ENCODE assay signal across 33 cellular contexts in the genomic region with DNA sequence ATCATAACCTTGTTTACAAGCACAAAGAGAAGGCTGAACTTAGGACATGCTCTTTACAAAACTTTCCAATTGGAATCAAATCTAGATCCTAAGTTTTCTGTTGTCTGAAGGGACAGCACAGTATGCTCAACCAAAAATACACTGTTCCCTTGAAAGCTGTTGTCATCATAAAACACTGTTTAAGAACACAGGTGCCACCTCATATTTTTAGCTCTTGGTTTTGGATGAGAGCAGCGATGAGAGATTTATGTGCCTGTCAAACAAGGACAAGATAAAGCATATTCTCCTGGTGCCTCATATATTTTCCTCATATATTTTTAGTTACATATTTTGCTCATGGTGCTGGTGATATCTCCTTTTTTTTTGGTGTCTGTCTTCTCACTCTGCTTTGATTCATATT.
"Had no signal": no experiment of that assay in that cellular context is flagged by ENCODE, and none has a peak within 500 bp of the region (broad histone marks: within the 10 kb centered on the region; RNA-seq: fewer than 3 reads in every experiment).

No MANE protein-coding gene starts in this region.

- ATAC-seq: activated CD8-positive, alpha-beta T cell treated with anti-CD3 and anti-CD28 coated beads for 36 hours; activated naive CD4-positive, alpha-beta T cell treated with anti-CD3 and anti-CD28 coated beads, Interleukin-2, amount 50 U/mL, for 72 hours; activated T-cell treated with anti-CD3 and anti-CD28 coated beads, Interleukin-2, amount 50 U/mL, for 4 hours; activated T-cell treated with anti-CD3 and anti-CD28 coated beads, Interleukin-2, amount 50 U/mL, for 72 hours; activated T-helper 17 cell treated with anti-CD3 and anti-CD28 coated beads, Interleukin-2, amount 50 U/mL, for 72 hours; body of pancreas had no signal

- H3K27ac ChIP-seq: adrenal gland, body of pancreas, brain microvascular endothelial cell, breast epithelium, VCaP had no signal

- DNase-seq: activated B cell treated with CpG ODN at 0.5 μM for 24 hours; activated CD4-positive, alpha-beta memory T cell treated with anti-CD3 and anti-CD28 coated beads for 36 hours; activated CD4-positive, alpha-beta T cell treated with anti-CD3 and anti-CD28 coated beads for 4 hours; activated CD4-positive, alpha-beta T cell treated with anti-CD3 and anti-CD28 coated beads, Interleukin-2, amount 10 ng/mL, durations not matched to agents 24 days and 14 days; activated CD4-positive, alpha-beta T cell treated with anti-CD3 and anti-CD28 coated beads, Interleukin-2, amount 50 U/mL, for 1 hour; activated CD4-positive, alpha-beta T cell treated with anti-CD3 and anti-CD28 coated beads, Interleukin-2, amount 50 U/mL, for 4 hours; activated CD4-positive, CD25-positive, alpha-beta regulatory T cell treated with anti-CD3 and anti-CD28 coated beads, Interleukin-2, amount 50 U/mL, for 72 hours; activated CD8-positive, alpha-beta memory T cell treated with anti-CD3 and anti-CD28 coated beads, Interleukin-2, amount 50 U/mL, for 4 hours; activated CD8-positive, alpha-beta T cell treated with anti-CD3 and anti-CD28 coated beads for 36 hours; activated effector memory CD4-positive, alpha-beta T cell treated with anti-CD3 and anti-CD28 coated beads, Interleukin-2, amount 50 U/mL, for 16 hours; activated gamma-delta T cell treated with Interleukin-2 at 50 U/mL for 16 hours; activated naive CD4-positive, alpha-beta T cell; activated naive CD4-positive, alpha-beta T cell treated with anti-CD3 and anti-CD28 coated beads for 36 hours; activated naive CD4-positive, alpha-beta T cell treated with anti-CD3 and anti-CD28 coated beads, Interleukin-2, amount 50 U/mL, for 16 hours; activated naive CD8-positive, alpha-beta T cell treated with anti-CD3 and anti-CD28 coated beads for 36 hours; activated T-cell treated with anti-CD3 and anti-CD28 coated beads for 4 hours; activated T-cell treated with anti-CD3 and anti-CD28 coated beads, Interleukin-2, amount 50 U/mL, for 1 hour; activated T-cell treated with anti-CD3 and anti-CD28 coated beads, Interleukin-2, amount 50 U/mL, for 4 hours; activated T-cell treated with anti-CD3 and anti-CD28 coated beads, Interleukin-2, amount 50 U/mL, for 72 hours; adrenal gland; amniotic stem cell; aorta; body of pancreas; brain microvascular endothelial cell; central memory CD4-positive, alpha-beta T cell; SW 1271; T-helper 1 cell; T-helper 2 cell; T-helper 9 cell had no signal

- H3K36me3 ChIP-seq: adrenal gland, brain microvascular endothelial cell, breast epithelium had no signal

- H3K4me1 ChIP-seq: adrenal gland, body of pancreas, breast epithelium had no signal

- H3K4me3 ChIP-seq: adrenal gland, body of pancreas, breast epithelium had no signal

- H3K9me3 ChIP-seq: adrenal gland, body of pancreas, breast epithelium had no signal

- H3K27me3 ChIP-seq: adrenal gland, body of pancreas, brain microvascular endothelial cell, breast epithelium had no signal
